In genomic region chr9:347667-348292, GRCh38 we compare ENCODE assay signal across 8 cellular contexts.
DNase-seq lines count a peak whose midpoint lies in the region; ATAC-seq and TF ChIP-seq lines count a peak whose summit lies in the region.

No MANE protein-coding gene starts in this region.

- TF ChIP-seq CTCF in Panc1 (IDR thresholded peaks at IDR 0.05) (peak; percentile 60), esophagus muscularis mucosa (IDR thresholded peaks at IDR 0.05) (peak; percentile 61 to 79 (median 63)), neural progenitor cell (IDR thresholded peaks at IDR 0.05) (peak; percentile 72)

- no peaks in the 10 kb centered on the region for H3K9me2 ChIP-seq in GM23248 (ENCODE audit: insufficient read depth)

- intact Hi-C loops in Panc1 (cut with micrococcal nuclease; ENCODE audit: unreplicated experiment) (no loop called here), esophagus muscularis mucosa (cut with DNase I) (loop anchor here (10.0 kb wide), 1 partner anchor 457 kb away; no protein-coding TSS in a partner anchor)

- H3K4me3 ChIP-seq in GM23248 (no peak overlapping the region), Panc1 (ENCODE audit: low read depth in 2 of 2, low read length in 2 of 2) (no peak overlapping the region), esophagus muscularis mucosa (no peak overlapping the region), neural progenitor cell (no peak overlapping the region)

- H3K36me3 Mint-ChIP-seq in neural progenitor cell, result no peaks in the 10 kb centered on the region

- ATAC-seq in Panc1, result no peak
- no peak for ATAC-seq in HG02885 (IDR thresholded peaks at IDR 0.05; ENCODE audit: poor library complexity, unreplicated experiment)

- no peak for TF ChIP-seq POLR2A in esophagus muscularis mucosa (IDR thresholded peaks at IDR 0.05; ENCODE audit: low read depth)

- no peak overlapping the region for H3K9ac ChIP-seq in GM23248
- H3K9ac ChIP-seq in neural progenitor cell, result no peak overlapping the region

- H3K4me1 Mint-ChIP-seq in neural progenitor cell, result peaks cover 14% of the 10 kb centered on the region

- H3K79me2 ChIP-seq in GM23248 (ENCODE audit: insufficient read depth) (no peaks in the 10 kb centered on the region), neural progenitor cell (ENCODE audit: low read depth) (no peaks in the 10 kb centered on the region)

- H3K27me3 ChIP-seq in GM23248 (replicated peaks; ENCODE audit: insufficient read depth), result peaks cover 9% of the 10 kb centered on the region
- H3K27me3 ChIP-seq in Panc1 (ENCODE audit: control insufficient read depth, insufficient read depth, low read length), result no peaks in the 10 kb centered on the region
- H3K27me3 ChIP-seq in esophagus muscularis mucosa, result no peaks in the 10 kb centered on the region
- no peaks in the 10 kb centered on the region for H3K27me3 ChIP-seq in neural progenitor cell

- no TSS peak for BruUV-seq in Panc1 (replicated peaks; lab: Mats Ljungman, UMichigan)

- WGBS in GM23248 (ENCODE audit: low coverage in 1 of 2, low lambda C conversion rate in 2 of 2, missing lambda C conversion rate in 2 of 2), 2 experiments, result 14 to 15% methylated on average over 9 of the region's 9 CpGs
- 37% methylated on average over 9 of the region's 9 CpGs for WGBS in esophagus muscularis mucosa

- H3K9me3 ChIP-seq in GM23248 (ENCODE audit: low read depth) (no peaks in the 10 kb centered on the region), Panc1 (ENCODE audit: control insufficient read depth, insufficient read depth, low read depth, low read length) (no peaks in the 10 kb centered on the region), esophagus muscularis mucosa (no peaks in the 10 kb centered on the region), neural progenitor cell (ENCODE audit: low read depth) (no peaks in the 10 kb centered on the region)

- DNase-seq in AG08395 (ENCODE audit: low spot score), result peak; percentile 45
- DNase-seq in GM23248, result peak; percentile 55
- peak; percentile 10 for DNase-seq in Panc1 (ENCODE audit: low read depth, low spot score)
- DNase-seq in esophagus muscularis mucosa (ENCODE audit: extremely low spot score), result no peak
- peak; percentile 46 for DNase-seq in neural progenitor cell (ENCODE audit: low spot score)
- DNase-seq in activated CD4-positive, alpha-beta T cell treated with anti-CD3 and anti-CD28 coated beads for 4 hours, result no peak
- DNase-seq in activated CD4-positive, alpha-beta T cell treated with anti-CD3 and anti-CD28 coated beads, Interleukin-2, amount 50 U/mL, for 1 hour, result no peak

- CTCF ChIA-PET in Panc1 (lab: Charles Lee), result no interaction called here

- H3K4me3 Mint-ChIP-seq in neural progenitor cell, result no peak overlapping the region

- H3F3A ChIP-seq in GM23248 (ENCODE audit: insufficient read depth) (no peaks in the 10 kb centered on the region), neural progenitor cell (ENCODE audit: low read depth) (no peaks in the 10 kb centered on the region)

- H3K9me3 Mint-ChIP-seq in neural progenitor cell, result no peaks in the 10 kb centered on the region

- H4K20me1 ChIP-seq in GM23248 (ENCODE audit: insufficient read depth) (no peaks in the 10 kb centered on the region), neural progenitor cell (ENCODE audit: low read depth) (no peaks in the 10 kb centered on the region)

- H3K4me1 ChIP-seq in GM23248 (ENCODE audit: insufficient read depth) (no peaks in the 10 kb centered on the region), Panc1 (ENCODE audit: control insufficient read depth, insufficient read depth, low read length) (no peaks in the 10 kb centered on the region), esophagus muscularis mucosa (peaks cover 0 to 23% (median 19%) of the 10 kb centered on the region in 4 donors), neural progenitor cell (peaks cover 10% of the 10 kb centered on the region)

- H3K4me2 ChIP-seq in GM23248 (ENCODE audit: unreplicated experiment) (no peak overlapping the region), neural progenitor cell (no peak overlapping the region)

- in situ Hi-C loops in GM23248 (cut with MboI) (no loop called here), Panc1 (cut with HindIII; ENCODE audit: low pct_unique_long_range_greater_than_20kb, low sequenced_read_pairs) (no loop called here)

- TF ChIP-seq EP300 in esophagus muscularis mucosa (IDR thresholded peaks at IDR 0.05), result no peak

- H3K27ac ChIP-seq in GM23248, result no peak overlapping the region
- H3K27ac ChIP-seq in Panc1 (ENCODE audit: low read length), result no peak overlapping the region
- H3K27ac ChIP-seq in esophagus muscularis mucosa (replicated peaks in 1 of 4), result peak overlapping the region in 1 of 4 donors; percentile 62
- no peak overlapping the region for H3K27ac ChIP-seq in neural progenitor cell

- H3K36me3 ChIP-seq in GM23248 (ENCODE audit: low read depth) (no peaks in the 10 kb centered on the region), Panc1 (ENCODE audit: control insufficient read depth, insufficient read depth, low read length) (no peaks in the 10 kb centered on the region), esophagus muscularis mucosa (peaks cover 0 to 50% (median 8%) of the 10 kb centered on the region in 4 donors), neural progenitor cell (no peaks in the 10 kb centered on the region)

- POLR2A ChIA-PET in Panc1 (lab: Charles Lee), result no interaction called here

- peaks cover 2% of the 10 kb centered on the region for H3K27me3 Mint-ChIP-seq in neural progenitor cell (ENCODE audit: insufficient read depth, low read depth)

- no peak overlapping the region for H3K27ac Mint-ChIP-seq in neural progenitor cell

- H2AFZ ChIP-seq in GM23248 (no peak overlapping the region), neural progenitor cell (replicated peaks) (no peak overlapping the region)

Comparison
In these comparisons a context has a peak if more than half of its experiments do, and no peak if none do; other contexts are left out.
1. DNase-seq: peak in AG08395 (single experiment), GM23248 (single experiment), Panc1 (single experiment) and neural progenitor cell (single experiment); none in esophagus muscularis mucosa (single experiment), activated CD4-positive, alpha-beta T cell treated with anti-CD3 and anti-CD28 coated beads for 4 hours (0 of 2) and activated CD4-positive, alpha-beta T cell treated with anti-CD3 and anti-CD28 coated beads, Interleukin-2, amount 50 U/mL, for 1 hour (single experiment).
2. Peak in every context shown above with its lines, with median percentiles within 50 percentile points of each other: CTCF ChIP-seq.